In the genomic region with DNA sequence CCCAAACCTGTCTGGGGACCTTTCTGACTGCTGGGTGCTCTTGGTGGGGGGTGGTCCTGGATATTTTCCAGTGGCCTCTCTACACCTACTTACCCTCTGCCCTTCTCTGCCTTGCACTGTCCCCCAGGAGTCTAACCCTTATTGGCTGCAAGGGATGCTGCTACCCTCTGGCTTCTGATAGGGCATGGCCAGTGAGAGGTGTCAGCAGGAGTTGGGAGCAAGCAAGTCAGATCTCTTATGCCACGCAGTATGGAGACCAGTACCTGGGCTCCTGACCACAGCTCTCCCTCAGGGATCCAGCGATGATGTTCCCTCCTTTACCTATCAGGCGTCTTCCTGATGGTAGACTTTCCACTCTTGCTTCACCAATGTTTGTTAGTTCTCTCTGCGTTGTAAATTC, we compare ENCODE assay signal across 11 cellular contexts.
"Had no signal": no experiment of that assay in that cellular context is flagged by ENCODE, and none has a peak within 500 bp of the region (broad histone marks: within the 10 kb centered on the region; RNA-seq: fewer than 3 reads in every experiment).

No MANE protein-coding gene starts in this region.

- H3K27ac Mint-ChIP-seq: activated CD4-positive, alpha-beta memory T cell treated with anti-CD3 and anti-CD28 coated beads, Interleukin-2, amount 10 ng/mL, durations not matched to agents 7 days and 5 days; memory B cell; nephron had no signal

- H3K4me1 ChIP-seq: left ventricle myocardium inferior, spleen had no signal

- H3K79me2 ChIP-seq: hepatocyte had no signal

- H3K36me3 ChIP-seq: left ventricle myocardium inferior, spleen had no signal

- H3K9me3 Mint-ChIP-seq: nephron had no signal

- H3K27ac ChIP-seq: hepatocyte, left ventricle myocardium inferior, SK-N-MC had no signal

- H3K27me3 ChIP-seq: hepatocyte, spleen had no signal

- H3K4me2 ChIP-seq: hepatocyte had no signal

- H3K4me3 ChIP-seq: hepatocyte, left ventricle myocardium inferior, SK-N-MC, spleen had no signal

- H2AFZ ChIP-seq: hepatocyte had no signal

- ATAC-seq: sciatic nerve had no signal

- H3K36me3 Mint-ChIP-seq: memory B cell had no signal

- H3K4me1 Mint-ChIP-seq: memory B cell, nephron had no signal

- H3K27me3 Mint-ChIP-seq: activated CD4-positive, alpha-beta memory T cell treated with anti-CD3 and anti-CD28 coated beads, Interleukin-2, amount 10 ng/mL, durations not matched to agents 7 days and 5 days; memory B cell had no signal

- DNase-seq: activated CD4-positive, alpha-beta memory T cell treated with anti-CD3 and anti-CD28 coated beads, Interleukin-2, amount 10 ng/mL, durations not matched to agents 7 days and 5 days; activated gamma-delta T cell; kidney; left ventricle myocardium inferior; spleen; stimulated activated CD4-positive, alpha-beta T cell treated with anti-CD3 and anti-CD28 coated beads, Interleukin-1b, Interleukin-23, amount 100 ng/mL, for 48 hours had no signal

- H3K4me3 Mint-ChIP-seq: activated CD4-positive, alpha-beta memory T cell treated with anti-CD3 and anti-CD28 coated beads, Interleukin-2, amount 10 ng/mL, durations not matched to agents 7 days and 5 days; memory B cell; nephron had no signal
